Comparison of ENCODE assay signal across 12 cellular contexts in genomic region chr2:67209107-67209506, GRCh38.
"Had no signal": no experiment of that assay in that cellular context is flagged by ENCODE, and none has a peak within 500 bp of the region (broad histone marks: within the 10 kb centered on the region; RNA-seq: fewer than 3 reads in every experiment).

No MANE protein-coding gene starts in this region.

- H3K36me3 ChIP-seq: breast epithelium, esophagus squamous epithelium, sigmoid colon, upper lobe of left lung had no signal

- ATAC-seq: foreskin keratinocyte, left colon had no signal

- H3K9me3 Mint-ChIP-seq: stimulated activated naive CD8-positive, alpha-beta T cell treated with anti-CD3 and anti-CD28 coated beads, Interleukin-15, Interleukin-2, amounts not matched to agents 100 ng/mL and 50 ng/mL, for 24 hours had no signal

- H3K27ac ChIP-seq: breast epithelium, dorsolateral prefrontal cortex, esophagus squamous epithelium, foreskin keratinocyte, sigmoid colon, upper lobe of left lung had no signal

- H3K4me3 Mint-ChIP-seq: stimulated activated naive CD8-positive, alpha-beta T cell treated with anti-CD3 and anti-CD28 coated beads, Interleukin-15, Interleukin-2, amounts not matched to agents 100 ng/mL and 50 ng/mL, for 24 hours had no signal

- DNase-seq: activated CD4-positive, alpha-beta T cell treated with anti-CD3 and anti-CD28 coated beads, Interleukin-2, amount 50 U/mL, for 1 hour; activated CD4-positive, CD25-positive, alpha-beta regulatory T cell; activated naive CD4-positive, alpha-beta T cell treated with anti-CD3 and anti-CD28 coated beads, Interleukin-2, amount 50 U/mL, for 16 hours; dorsolateral prefrontal cortex; esophagus squamous epithelium; foreskin keratinocyte; left colon; sigmoid colon; stimulated activated CD4-positive, alpha-beta T cell treated with anti-CD3 and anti-CD28 coated beads, Interleukin-4, amount 100 ng/mL, for 24 hours; upper lobe of left lung had no signal

- H3K27me3 ChIP-seq: breast epithelium, esophagus squamous epithelium, foreskin keratinocyte, sigmoid colon, upper lobe of left lung had no signal

- H3K27me3 Mint-ChIP-seq: stimulated activated naive CD8-positive, alpha-beta T cell treated with anti-CD3 and anti-CD28 coated beads, Interleukin-15, Interleukin-2, amounts not matched to agents 100 ng/mL and 50 ng/mL, for 24 hours had no signal

- H3K4me3 ChIP-seq: breast epithelium, dorsolateral prefrontal cortex, esophagus squamous epithelium, sigmoid colon, upper lobe of left lung had no signal

- H3K27ac Mint-ChIP-seq: stimulated activated naive CD8-positive, alpha-beta T cell treated with anti-CD3 and anti-CD28 coated beads, Interleukin-15, Interleukin-2, amounts not matched to agents 100 ng/mL and 50 ng/mL, for 24 hours had no signal
